In the genomic region with DNA sequence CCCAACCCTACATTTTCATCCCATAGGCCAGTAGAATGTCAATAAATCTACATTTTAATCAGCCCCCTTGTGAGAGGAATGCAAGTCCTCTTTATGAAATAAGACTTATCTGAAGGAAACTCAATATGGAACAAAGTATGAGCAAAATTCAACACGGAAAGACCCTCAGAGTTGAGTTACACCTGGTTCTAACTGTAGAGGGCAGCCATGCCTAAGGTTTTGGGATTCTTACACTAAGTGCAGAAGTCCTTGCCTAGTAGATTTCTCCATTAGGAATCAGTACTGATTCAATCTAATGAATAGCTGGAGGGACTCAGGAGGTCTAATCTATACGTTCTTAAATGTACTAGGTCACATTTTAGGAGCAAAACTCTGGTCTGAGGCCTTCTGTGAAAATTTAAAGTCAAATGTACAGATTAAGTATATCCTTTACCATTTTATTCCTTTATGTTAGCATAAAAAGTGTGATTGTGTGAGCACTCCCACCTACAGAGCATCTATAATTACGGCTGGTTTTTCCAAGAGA, we compare ENCODE assay signal across 13 cellular contexts.
DNase-seq lines count a peak whose midpoint lies in the region; ATAC-seq and TF ChIP-seq lines count a peak whose summit lies in the region.
"Had no signal": no experiment of that assay in that cellular context is flagged by ENCODE, and none has a peak within 500 bp of the region (broad histone marks: within the 10 kb centered on the region; RNA-seq: fewer than 3 reads in every experiment).

No MANE protein-coding gene starts in this region.

- H3K23ac ChIP-seq in mesendoderm (ENCODE audit: low read length): no peak overlapping the region

- no peak overlapping the region for H3K4ac ChIP-seq in mesendoderm (ENCODE audit: low read depth, low read length)

- no peaks in the 10 kb centered on the region for H3K79me1 ChIP-seq in mesendoderm (ENCODE audit: low read length)

- H3K9ac ChIP-seq in DND-41 (ENCODE audit: low read depth, low read length) (no peak overlapping the region), mesendoderm (ENCODE audit: low read length) (no peak overlapping the region)

- H3K79me2 ChIP-seq in DND-41 (ENCODE audit: insufficient read depth, low read length) (no peaks in the 10 kb centered on the region), mesendoderm (ENCODE audit: control insufficient read depth, insufficient read depth, low read length) (no peaks in the 10 kb centered on the region)

- H3K27ac ChIP-seq in DND-41 (ENCODE audit: low read length) (no peak overlapping the region), SJCRH30 (no peak overlapping the region), mesendoderm (ENCODE audit: low read depth, low read length) (no peak overlapping the region)
- H3K27ac ChIP-seq: stomach had no signal

- H4K8ac ChIP-seq in mesendoderm (ENCODE audit: low read depth, low read length): no peak overlapping the region

- no peak overlapping the region for H3K56ac ChIP-seq in mesendoderm (ENCODE audit: low read length)

- H4K5ac ChIP-seq in mesendoderm (ENCODE audit: low read length): no peak overlapping the region

- no peak overlapping the region for H2BK5ac ChIP-seq in mesendoderm (ENCODE audit: low read length)

- H3K36me3 ChIP-seq in DND-41 (ENCODE audit: insufficient read depth, low read length) (no peaks in the 10 kb centered on the region), SJCRH30 (no peaks in the 10 kb centered on the region), mesendoderm (ENCODE audit: control insufficient read depth, insufficient read depth, low read length) (no peaks in the 10 kb centered on the region)
- H3K36me3 ChIP-seq: stomach had no signal

- H3K4me1 ChIP-seq in DND-41 (ENCODE audit: insufficient read depth, low read length) (0 out of 2 replicates have a peak, but pooled peaks cover 3% of the 10 kb centered on the region), SJCRH30 (no peaks in the 10 kb centered on the region; the same call in 1 of the 2 replicates), mesendoderm (ENCODE audit: control insufficient read depth, low read depth, low read length) (peaks cover 2% of the 10 kb centered on the region)

- H2AK5ac ChIP-seq in mesendoderm (ENCODE audit: low read length): no peak overlapping the region

- H2BK120ac ChIP-seq in mesendoderm (ENCODE audit: low read depth, low read length): no peak overlapping the region

- H3K4me2 ChIP-seq in DND-41 (ENCODE audit: insufficient read depth, low read length): no peak overlapping the region
- H3K4me2 ChIP-seq in mesendoderm (ENCODE audit: low read length): no peak overlapping the region

- H3K9me3 ChIP-seq in DND-41 (ENCODE audit: insufficient read depth, low read length, severe bottlenecking) (no peaks in the 10 kb centered on the region), SJCRH30 (replicated peaks) (no peaks in the 10 kb centered on the region)
- H3K9me3 ChIP-seq: stomach had no signal

- no peak overlapping the region for H3K18ac ChIP-seq in mesendoderm (ENCODE audit: low read length)

- WGBS in mesendoderm (ENCODE audit: extremely low coverage, insufficient coverage, low lambda C conversion rate): no CpG with 5 or more reads among the region's 3 CpGs

- DNase-seq in DND-41 (no peak), Kasumi-1 (lab: John Stamatoyannopoulos, UW) (peak; percentile 47 to 52), SJCRH30 (peak; percentile 24 to 69), mesendoderm (peak; percentile 65), occipital lobe (lab: John Stamatoyannopoulos, UW) (no peak)
- DNase-seq: CD8-positive, alpha-beta memory T cell; central memory CD4-positive, alpha-beta T cell; left cardiac atrium; naive thymus-derived CD4-positive, alpha-beta T cell; NCI-H2081 treated with DMSO at 0.1 percent for 48 hours; stomach had no signal

- H3K27me3 ChIP-seq in DND-41 (ENCODE audit: insufficient read depth, low read length, poor library complexity) (peaks cover 7% of the 10 kb centered on the region), SJCRH30 (no peaks in the 10 kb centered on the region), mesendoderm (ENCODE audit: insufficient read depth, low read length, poor library complexity) (no peaks in the 10 kb centered on the region)

- H4K20me1 ChIP-seq in DND-41 (ENCODE audit: insufficient read depth, low read length): no peaks in the 10 kb centered on the region

- H2AFZ ChIP-seq in DND-41 (ENCODE audit: low read depth, low read length): no peak overlapping the region

- no peak for ATAC-seq in DND-41 (ENCODE audit: insufficient read depth, low read depth)
- no peak for ATAC-seq in GM18867 (IDR thresholded peaks at IDR 0.05; ENCODE audit: unreplicated experiment)
- no peak for ATAC-seq in HG03571 (IDR thresholded peaks at IDR 0.05; ENCODE audit: unreplicated experiment)
- ATAC-seq: left cardiac atrium; naive thymus-derived CD4-positive, alpha-beta T cell had no signal

- no peak overlapping the region for H2BK15ac ChIP-seq in mesendoderm (replicated peaks; ENCODE audit: low read depth)

- H3K4me3 ChIP-seq in DND-41 (ENCODE audit: low read depth in 1 of 2, low read length in 2 of 2): no peak overlapping the region
- H3K4me3 ChIP-seq in SJCRH30: no peak overlapping the region
- no peak overlapping the region for H3K4me3 ChIP-seq in mesendoderm (ENCODE audit: low read length)
- H3K4me3 ChIP-seq: stomach had no signal

- TF ChIP-seq CTCF in DND-41 (IDR thresholded peaks at IDR 0.05; ENCODE audit: borderline replicate concordance, extremely low read depth, low read length, poor library complexity, severe bottlenecking): peak; percentile 15

Comparison
In these comparisons a context has a peak if more than half of its experiments do, and no peak if none do; other contexts are left out.
1. DNase-seq: peak in Kasumi-1 (2 of 2), SJCRH30 (2 of 2) and mesendoderm (single experiment); none in DND-41 (single experiment) and occipital lobe (single experiment).